In genomic region chr9:95570646-95571045, GRCh38 we compare ENCODE assay signal across 14 cellular contexts. TPM values are rescaled to one million over a fixed set of nuclear protein-coding genes. Genes with fewer than 3 reads are reported as not detected.
A peak's percentile ranks its signal among the peaks of the same experiment; 100 is the strongest.
DNase-seq lines count a peak whose midpoint lies in the region; ATAC-seq and TF ChIP-seq lines count a peak whose summit lies in the region.
"Had no signal": no experiment of that assay in that cellular context is flagged by ENCODE, and none has a peak within 500 bp of the region (broad histone marks: within the 10 kb centered on the region; RNA-seq: fewer than 3 reads in every experiment).

No MANE protein-coding gene starts in this region.

- no peak overlapping the region for H4K8ac ChIP-seq in neuronal stem cell (ENCODE audit: low read depth, low read length)

- H2BK15ac ChIP-seq in neuronal stem cell (ENCODE audit: low read length): no peak overlapping the region

- H3K23ac ChIP-seq in neuronal stem cell (ENCODE audit: low read depth, low read length, poor library complexity): no peak overlapping the region

- no peaks in the 10 kb centered on the region for H3K36me3 Mint-ChIP-seq in activated CD4-positive, alpha-beta memory T cell treated with anti-CD3 and anti-CD28 coated beads for 36 hours

- intact Hi-C loops in activated CD4-positive, alpha-beta memory T cell treated with anti-CD3 and anti-CD28 coated beads for 36 hours (cut with micrococcal nuclease): no loop called here

- TF ChIP-seq CTCF in choroid plexus epithelial cell (conservative IDR thresholded peaks at IDR 0.05; ENCODE audit: low read depth, low read length): no peak

- no peak overlapping the region for H3K4ac ChIP-seq in neuronal stem cell (ENCODE audit: low read length)

- CTCF ChIA-PET in activated CD4-positive, alpha-beta memory T cell treated with anti-CD3 and anti-CD28 coated beads for 36 hours (lab: Charles Lee): no interaction called here

- H3K4me3 ChIP-seq in choroid plexus epithelial cell (ENCODE audit: low read depth, low read length) (no peak overlapping the region), neuronal stem cell (ENCODE audit: low read length in 2 of 2) (no peak overlapping the region)

- no peak overlapping the region for H2BK120ac ChIP-seq in neuronal stem cell (ENCODE audit: low read depth, low read length)

- no peak overlapping the region for H3K27ac ChIP-seq in neuronal stem cell (replicated peaks; ENCODE audit: low read length)
- H3K27ac ChIP-seq: parathyroid adenoma had no signal

- H2AFZ ChIP-seq in neuronal stem cell (ENCODE audit: low read length): peak overlapping the region; percentile 83
- H2AFZ ChIP-seq: parathyroid adenoma had no signal

- H3K4me1 ChIP-seq in neuronal stem cell (ENCODE audit: control insufficient read depth in 2 of 2, insufficient read depth in 1 of 2, low read depth in 1 of 2, low read length in 2 of 2): peaks cover 10 to 23% of the 10 kb centered on the region in 2 donors
- H3K4me1 ChIP-seq: parathyroid adenoma had no signal

- H2AK5ac ChIP-seq in neuronal stem cell (ENCODE audit: low read depth, low read length): no peak overlapping the region

- no peak overlapping the region for H3K4me2 ChIP-seq in neuronal stem cell (ENCODE audit: insufficient read depth, low read length, poor library complexity, severe bottlenecking)

- H3K9me3 ChIP-seq in neuronal stem cell (replicated peaks in 1 of 2; ENCODE audit: control insufficient read depth in 2 of 2, insufficient read depth in 1 of 2, low read depth in 1 of 2, low read length in 2 of 2): peaks cover 5 to 7% of the 10 kb centered on the region in 2 donors

- ATAC-seq in HG03039 (IDR thresholded peaks at IDR 0.05; ENCODE audit: unreplicated experiment): no peak
- ATAC-seq: T-helper 17 cell had no signal

- peaks cover 6% of the 10 kb centered on the region for H3K4me1 Mint-ChIP-seq in activated CD4-positive, alpha-beta memory T cell treated with anti-CD3 and anti-CD28 coated beads for 36 hours (ENCODE audit: low read depth)
- H3K4me1 Mint-ChIP-seq: T-helper 17 cell had no signal

- H3K27me3 Mint-ChIP-seq in activated CD4-positive, alpha-beta memory T cell treated with anti-CD3 and anti-CD28 coated beads for 36 hours: peaks cover 32% of the 10 kb centered on the region

- H3K9ac ChIP-seq in neuronal stem cell (ENCODE audit: low read depth, low read length, poor library complexity): no peak overlapping the region
- H3K9ac ChIP-seq: parathyroid adenoma had no signal

- no peaks in the 10 kb centered on the region for H3K27me3 ChIP-seq in neuronal stem cell (ENCODE audit: control insufficient read depth in 3 of 3, insufficient read depth in 3 of 3, low read depth in 1 of 3, low read length in 3 of 3)

- no peak overlapping the region for H3K4me3 Mint-ChIP-seq in activated CD4-positive, alpha-beta memory T cell treated with anti-CD3 and anti-CD28 coated beads for 36 hours
- H3K4me3 Mint-ChIP-seq: T-helper 17 cell had no signal

- H3K79me1 ChIP-seq in neuronal stem cell (ENCODE audit: low read depth, low read length): peaks cover 4% of the 10 kb centered on the region

- H3K36me3 ChIP-seq in neuronal stem cell (replicated peaks in 1 of 2; ENCODE audit: control insufficient read depth in 2 of 2, insufficient read depth in 2 of 2, low read length in 2 of 2): no peaks in the 10 kb centered on the region

- H4K91ac ChIP-seq in neuronal stem cell (ENCODE audit: low read depth, low read length, poor library complexity): no peak overlapping the region

- no peak overlapping the region for H2BK5ac ChIP-seq in neuronal stem cell (ENCODE audit: low read length)

- no peak overlapping the region for H3K27ac Mint-ChIP-seq in activated CD4-positive, alpha-beta memory T cell treated with anti-CD3 and anti-CD28 coated beads for 36 hours
- H3K27ac Mint-ChIP-seq: T-helper 17 cell had no signal

- no peaks in the 10 kb centered on the region for H3K9me3 Mint-ChIP-seq in activated CD4-positive, alpha-beta memory T cell treated with anti-CD3 and anti-CD28 coated beads for 36 hours

- no CpG with 5 or more reads among the region's 11 CpGs for WGBS in neuronal stem cell (ENCODE audit: extremely low coverage in 2 of 2, insufficient read length in 2 of 2, insufficient replicate concordance in 1 of 2), 2 donors

- H2BK12ac ChIP-seq in neuronal stem cell (ENCODE audit: low read length): no peak overlapping the region

- POLR2A ChIA-PET in activated CD4-positive, alpha-beta memory T cell treated with anti-CD3 and anti-CD28 coated beads for 36 hours (lab: Charles Lee): no interaction called here

- peak; percentile 58 for DNase-seq in ELR (ENCODE audit: low read depth)
- DNase-seq in NCI-H69 (lab: John Stamatoyannopoulos, UW): peak; percentile 57
- peak; percentile 20 for DNase-seq in choroid plexus epithelial cell (ENCODE audit: low read depth)
- DNase-seq in neuronal stem cell (ENCODE audit: low spot score): no peak
- DNase-seq in NCI-H2171 (lab: John Stamatoyannopoulos, UW): no peak
- DNase-seq in activated CD4-positive, alpha-beta memory T cell treated with anti-CD3 and anti-CD28 coated beads for 36 hours: no peak
- DNase-seq in stimulated activated naive CD4-positive, alpha-beta T cell (lab: John Stamatoyannopoulos, UW): no peak
- DNase-seq: activated CD4-positive, alpha-beta T cell treated with anti-CD3 and anti-CD28 coated beads, Interleukin-2, amount 50 U/mL, for 1 hour; activated effector memory CD4-positive, alpha-beta T cell treated with Interleukin-2 at 50 U/mL for 16 hours; hippocampal formation; mammary epithelial cell; T-helper 17 cell had no signal

- no peak overlapping the region for H3K18ac ChIP-seq in neuronal stem cell (ENCODE audit: low read length)

- H3K14ac ChIP-seq in neuronal stem cell (ENCODE audit: low read length): no peak overlapping the region

RNA-seq across cellular contexts. Expression of gene PTCH1, which starts 53.9 kb away (rescaled TPM):
- polyA plus RNA-seq in neuronal stem cell (2013, experiment 1 of 2): 18.4 TPM
- 18.9 TPM for polyA plus RNA-seq in neuronal stem cell (2013, experiment 2 of 2)
- total RNA-seq in activated CD4-positive, alpha-beta memory T cell treated with anti-CD3 and anti-CD28 coated beads for 36 hours: 1 to 10 TPM; 3.9 to 6.3 TPM

Comparison
In these comparisons a context has a peak if more than half of its experiments do, and no peak if none do; other contexts are left out.
1. DNase-seq: peak in ELR (single experiment), NCI-H69 (single experiment) and choroid plexus epithelial cell (single experiment); none in neuronal stem cell (single experiment), NCI-H2171 (single experiment), activated CD4-positive, alpha-beta memory T cell treated with anti-CD3 and anti-CD28 coated beads for 36 hours (single experiment) and stimulated activated naive CD4-positive, alpha-beta T cell (0 of 6).